Comparison of ENCODE assay signal across 13 cellular contexts in genomic region chr19:47618771-47619170, GRCh38. TPM values are rescaled to one million over a fixed set of nuclear protein-coding genes. Genes with fewer than 3 reads are reported as not detected.
DNase-seq lines count a peak whose midpoint lies in the region; ATAC-seq, FAIRE-seq and TF ChIP-seq lines count a peak whose summit lies in the region.
"Had no signal": no experiment of that assay in that cellular context is flagged by ENCODE, and none has a peak within 500 bp of the region (broad histone marks: within the 10 kb centered on the region; RNA-seq: fewer than 3 reads in every experiment).

No MANE protein-coding gene starts in this region.

- no peak overlapping the region for H3K4me3 ChIP-seq in astrocyte (ENCODE audit: insufficient read depth, low read depth, low read length)
- H3K4me3 ChIP-seq in heart left ventricle = no peak overlapping the region
- H3K4me3 ChIP-seq in pancreas = no peak overlapping the region
- H3K4me3 ChIP-seq in WERI-Rb-1 (ENCODE audit: low read depth, low read length) = no peak overlapping the region

- no peak overlapping the region for H3K27ac Mint-ChIP-seq in astrocyte (ENCODE audit: unreplicated experiment)
- no peak overlapping the region for H3K27ac Mint-ChIP-seq in T-helper 17 cell
- no peak overlapping the region for H3K27ac Mint-ChIP-seq in activated T-helper 17 cell treated with anti-CD3 and anti-CD28 coated beads, Interleukin-2, amount 50 U/mL, for 72 hours
- H3K27ac Mint-ChIP-seq: activated CD4-positive, alpha-beta T cell treated with anti-CD3 and anti-CD28 coated beads, Interleukin-2, amount 10 ng/mL, durations not matched to agents 7 days and 5 days had no signal

- peak; percentile 80 to 91 (median 90) for ATAC-seq in heart left ventricle
- ATAC-seq in pancreas = peak; percentile 43 to 73 (median 62)
- no peak for ATAC-seq in T-helper 17 cell
- no peak for ATAC-seq in activated T-helper 17 cell treated with anti-CD3 and anti-CD28 coated beads, Interleukin-2, amount 50 U/mL, for 72 hours (replicated peaks)
- ATAC-seq: naive thymus-derived CD8-positive, alpha-beta T cell had no signal

- DNase-seq in EH (ENCODE audit: low read depth) (peak; percentile 18), astrocyte (ENCODE audit: low read depth) (peak; percentile 60), heart left ventricle (peak; percentile 70 to 92 (median 85)), pancreas (peak in 4 of 6 donors; percentile 27 to 60 (median 45)), WERI-Rb-1 (no peak), T-helper 17 cell (no peak), Kasumi-1 (lab: John Stamatoyannopoulos, UW) (no peak)
- DNase-seq: activated CD4-positive, alpha-beta T cell treated with anti-CD3 and anti-CD28 coated beads, Interleukin-2, amount 10 ng/mL, durations not matched to agents 7 days and 5 days; DMS53; naive thymus-derived CD8-positive, alpha-beta T cell had no signal

- WGBS in heart left ventricle, 4 donors = 42 to 56% (median 51%) methylated on average over 11 to 14 of the region's 14 CpGs
- WGBS in pancreas, 2 donors = 32 to 33% methylated on average over 14 of the region's 14 CpGs

- H3K4me3 Mint-ChIP-seq in astrocyte (ENCODE audit: unreplicated experiment) (no peak overlapping the region), T-helper 17 cell (no peak overlapping the region)
- H3K4me3 Mint-ChIP-seq in activated T-helper 17 cell treated with anti-CD3 and anti-CD28 coated beads, Interleukin-2, amount 50 U/mL, for 72 hours = no peak overlapping the region
- H3K4me3 Mint-ChIP-seq: activated CD4-positive, alpha-beta T cell treated with anti-CD3 and anti-CD28 coated beads, Interleukin-2, amount 10 ng/mL, durations not matched to agents 7 days and 5 days; naive thymus-derived CD8-positive, alpha-beta T cell had no signal

- H3K9ac ChIP-seq in astrocyte (ENCODE audit: low read length) = peak overlapping the region; percentile 23

- H3K9me3 ChIP-seq in astrocyte (ENCODE audit: insufficient read depth, low read depth, low read length) (no peaks in the 10 kb centered on the region), heart left ventricle (no peaks in the 10 kb centered on the region), pancreas (no peaks in the 10 kb centered on the region), WERI-Rb-1 (ENCODE audit: severe bottlenecking) (no peaks in the 10 kb centered on the region), T-helper 17 cell (ENCODE audit: control insufficient read depth, low read length, poor library complexity, severe bottlenecking) (no peaks in the 10 kb centered on the region)

- intact Hi-C loops in heart left ventricle (cut with DNase I) (loop anchor here in 3 of 10 donors (2.0 to 10.0 kb wide), 2 partner anchors 14 to 46 kb away; no protein-coding TSS in a partner anchor), pancreas (cut with DNase I) (no loop called here)

- H3K36me3 Mint-ChIP-seq in astrocyte (ENCODE audit: low read depth, unreplicated experiment) (peaks cover 2% of the 10 kb centered on the region), T-helper 17 cell (ENCODE audit: low read depth) (peaks cover 2% of the 10 kb centered on the region)
- peaks cover 1% of the 10 kb centered on the region for H3K36me3 Mint-ChIP-seq in activated T-helper 17 cell treated with anti-CD3 and anti-CD28 coated beads, Interleukin-2, amount 50 U/mL, for 72 hours (ENCODE audit: low read depth)

- TF ChIP-seq CTCF in astrocyte (IDR thresholded peaks at IDR 0.05; ENCODE audit: insufficient read depth, low read depth, low read length) (no peak), heart left ventricle (IDR thresholded peaks at IDR 0.05) (no peak), pancreas (IDR thresholded peaks at IDR 0.05) (no peak), WERI-Rb-1 (IDR thresholded peaks at IDR 0.05; ENCODE audit: low read depth, low read length) (no peak)

- H3K4me1 ChIP-seq in astrocyte (ENCODE audit: insufficient read depth, low read length) (peaks cover 9% of the 10 kb centered on the region), heart left ventricle (peaks cover 0 to 52% (median 26%) of the 10 kb centered on the region in 12 donors), pancreas (peaks cover 0 to 8% (median 4%) of the 10 kb centered on the region in 3 donors)

- no peak overlapping the region for H3K27ac ChIP-seq in astrocyte (ENCODE audit: low read depth, low read length)
- peak overlapping the region in 10 of 12 donors; percentile 26 to 88 (median 64) for H3K27ac ChIP-seq in heart left ventricle
- no peak overlapping the region for H3K27ac ChIP-seq in pancreas
- no peak overlapping the region for H3K27ac ChIP-seq in WERI-Rb-1

- no peak for TF ChIP-seq POLR2A in heart left ventricle (IDR thresholded peaks at IDR 0.05)

- H3K27me3 ChIP-seq in astrocyte (ENCODE audit: insufficient read depth, low read length) = no peaks in the 10 kb centered on the region
- no peaks in the 10 kb centered on the region for H3K27me3 ChIP-seq in heart left ventricle
- H3K27me3 ChIP-seq in pancreas = no peaks in the 10 kb centered on the region
- no peaks in the 10 kb centered on the region for H3K27me3 ChIP-seq in WERI-Rb-1 (ENCODE audit: insufficient read depth, low read depth, severe bottlenecking)

- no peaks in the 10 kb centered on the region for H3K9me3 Mint-ChIP-seq in astrocyte (ENCODE audit: unreplicated experiment)
- no peaks in the 10 kb centered on the region for H3K9me3 Mint-ChIP-seq in activated T-helper 17 cell treated with anti-CD3 and anti-CD28 coated beads, Interleukin-2, amount 50 U/mL, for 72 hours
- H3K9me3 Mint-ChIP-seq: naive thymus-derived CD8-positive, alpha-beta T cell had no signal

- no peak overlapping the region for H2AFZ ChIP-seq in astrocyte (ENCODE audit: low read depth, low read length)

- H3K36me3 ChIP-seq in astrocyte (ENCODE audit: insufficient read depth, low read length) (no peaks in the 10 kb centered on the region), heart left ventricle (peaks cover 0 to 14% (median 0%) of the 10 kb centered on the region in 9 donors), pancreas (no peaks in the 10 kb centered on the region), WERI-Rb-1 (peaks cover 8% of the 10 kb centered on the region; the same call in 1 of the 2 replicates)

- peaks cover 94% of the 10 kb centered on the region for H3K79me2 ChIP-seq in astrocyte (ENCODE audit: insufficient read depth, low read length)

- H3K4me1 Mint-ChIP-seq in astrocyte (ENCODE audit: low read depth, unreplicated experiment) = peaks cover 16% of the 10 kb centered on the region
- H3K4me1 Mint-ChIP-seq in T-helper 17 cell = peaks cover 31% of the 10 kb centered on the region
- H3K4me1 Mint-ChIP-seq in activated T-helper 17 cell treated with anti-CD3 and anti-CD28 coated beads, Interleukin-2, amount 50 U/mL, for 72 hours = peaks cover 4% of the 10 kb centered on the region

- no peak for FAIRE-seq in astrocyte (lab: Jason Lieb, UNC)
- FAIRE-seq in pancreas (lab: Jason Lieb, UNC) = no peak
- FAIRE-seq: bronchial epithelial cell had no signal

- H4K20me1 ChIP-seq in astrocyte (ENCODE audit: insufficient read depth, low read length) = peaks cover 76% of the 10 kb centered on the region

- no peaks in the 10 kb centered on the region for H3K27me3 Mint-ChIP-seq in astrocyte (ENCODE audit: low read depth, unreplicated experiment)
- no peaks in the 10 kb centered on the region for H3K27me3 Mint-ChIP-seq in T-helper 17 cell
- H3K27me3 Mint-ChIP-seq in activated T-helper 17 cell treated with anti-CD3 and anti-CD28 coated beads, Interleukin-2, amount 50 U/mL, for 72 hours = no peaks in the 10 kb centered on the region
- H3K27me3 Mint-ChIP-seq: activated CD4-positive, alpha-beta T cell treated with anti-CD3 and anti-CD28 coated beads, Interleukin-2, amount 10 ng/mL, durations not matched to agents 7 days and 5 days; naive thymus-derived CD8-positive, alpha-beta T cell had no signal

- no peak overlapping the region for H3K4me2 ChIP-seq in astrocyte (ENCODE audit: low read length)

RNA-seq across cellular contexts. Expression of gene BICRA, which starts 9.8 kb away (rescaled TPM):
- total RNA-seq in astrocyte (16.5 and 20.7 TPM in 2 replicates), heart left ventricle (10 to 100 TPM in 3 of 9 donors, 1 to 10 TPM in 6; 5.3 to 14.5 (median 8.7) TPM), pancreas (10 to 100 TPM in 1 of 6 donors, 1 to 10 TPM in 5; 2.7 to 10.0 (median 5.0) TPM), T-helper 17 cell (10 to 100 TPM; 32.1 to 34.8 TPM)
- polyA plus RNA-seq in heart left ventricle (1 to 10 TPM; 7.2 to 7.6 TPM), pancreas (10 to 100 TPM in 1 of 2 donors, 1 to 10 TPM in 1; 6.9 to 10.4 TPM)
- total RNA-seq in activated T-helper 17 cell treated with anti-CD3 and anti-CD28 coated beads, Interleukin-2, amount 50 U/mL, for 72 hours = 10 to 100 TPM; 10.3 to 12.2 TPM

RNA-seq across cellular contexts. Expression of gene ZNF541, which starts 45.8 kb away (rescaled TPM):
- not detected in 2 replicates for total RNA-seq in astrocyte
- total RNA-seq in heart left ventricle = 1 to 10 TPM in 6 of 9 donors, under 1 TPM in 3; 0.63 to 3.8 (median 1.1) TPM
- 1 to 10 TPM in 1 of 2 donors, under 1 TPM in 1; 0.15 to 1.1 TPM for polyA plus RNA-seq in heart left ventricle
- under 1 TPM in 5 of 6 donors, not detected in 1; 0.06 to 0.17 (median 0.14) TPM for total RNA-seq in pancreas
- polyA plus RNA-seq in pancreas = under 1 TPM; 0.27 to 0.63 TPM
- under 1 TPM; 0.65 to 0.99 TPM for total RNA-seq in T-helper 17 cell
- under 1 TPM; 0.04 to 0.98 TPM for total RNA-seq in activated T-helper 17 cell treated with anti-CD3 and anti-CD28 coated beads, Interleukin-2, amount 50 U/mL, for 72 hours
- total RNA-seq: bronchial epithelial cell, LHCN-M2 had no signal

Comparison
In these comparisons a context has a peak if more than half of its experiments do, and no peak if none do; other contexts are left out.
1. DNase-seq: peak in EH (single experiment), astrocyte (single experiment), heart left ventricle (5 of 5) and pancreas (4 of 6); none in WERI-Rb-1 (single experiment), T-helper 17 cell (0 of 3) and Kasumi-1 (0 of 2).
2. H3K27ac ChIP-seq: peak in heart left ventricle (10 of 12); none in astrocyte (single experiment), pancreas (0 of 4) and WERI-Rb-1 (single experiment).
3. ATAC-seq: peak in heart left ventricle (4 of 4) and pancreas (4 of 4); none in T-helper 17 cell (single experiment) and activated T-helper 17 cell treated with anti-CD3 and anti-CD28 coated beads, Interleukin-2, amount 50 U/mL, for 72 hours (single experiment).